8 cellular contexts compared by ENCODE assay signal in genomic region chr17:16442141-16442540, GRCh38. TPM values are rescaled to one million over a fixed set of nuclear protein-coding genes. Genes with fewer than 3 reads are reported as not detected.
DNase-seq lines count a peak whose midpoint lies in the region; ATAC-seq, FAIRE-seq and TF ChIP-seq lines count a peak whose summit lies in the region.

No MANE protein-coding gene starts in this region.

- H4K20me1 ChIP-seq in K562 (replicated peaks; ENCODE audit: control insufficient read depth, insufficient read depth, low read length) = peaks cover 53% of the 10 kb centered on the region

- peak overlapping the region; percentile 99 for H3K4me2 ChIP-seq in K562 (ENCODE audit: insufficient read depth, low read length)

- no peak for FAIRE-seq in K562 (lab: Jason Lieb, UNC)

- H3K9me3 ChIP-seq in K562 (replicated peaks; ENCODE audit: control insufficient read depth, insufficient read depth, low read depth, low read length) (no peaks in the 10 kb centered on the region), prostate gland (no peaks in the 10 kb centered on the region)

- WGBS in K562 (ENCODE audit: insufficient coverage, low coverage, missing lambda C conversion rate) = 13% methylated on average over 1 of the region's 1 CpG
- WGBS in prostate gland = 88% methylated on average over 1 of the region's 1 CpG

- peak overlapping the region; percentile 88 to 98 for H3K9ac ChIP-seq in K562 (ENCODE audit: insufficient read depth in 1 of 2, low read depth in 2 of 2, low read length in 2 of 2)

- CTCF ChIA-PET in activated CD4-positive, alpha-beta T cell treated with anti-CD3 and anti-CD28 coated beads for 36 hours (lab: Charles Lee) = interaction anchor here (1.0 to 2.6 kb wide), 9 partner anchors 11 to 94 kb away, joined by 3 to 12 read pairs (median 3); partner anchors contain the start of gene CENPV
- CTCF ChIA-PET in K562 (lab: Yijun Ruan, JAX; ENCODE audit: low intra/inter-chr PET ratio) = no interaction called here

- peaks cover 53% of the 10 kb centered on the region for H3K4me1 Mint-ChIP-seq in activated CD4-positive, alpha-beta T cell treated with anti-CD3 and anti-CD28 coated beads for 36 hours
- peaks cover 40% of the 10 kb centered on the region for H3K4me1 Mint-ChIP-seq in progenitor cell of endocrine pancreas (ENCODE audit: low read depth)

- H3K27ac ChIP-seq in K562 (ENCODE audit: extremely low read depth, low read depth, low read length) = peak overlapping the region; percentile 91
- no peak overlapping the region for H3K27ac ChIP-seq in prostate gland

- no peak overlapping the region for H2AFZ ChIP-seq in K562 (ENCODE audit: low read depth, low read length)

- POLR2A ChIA-PET in activated CD4-positive, alpha-beta T cell treated with anti-CD3 and anti-CD28 coated beads for 36 hours (lab: Charles Lee) = interaction anchor here (0.7 kb wide), 1 partner anchor 10 kb away, joined by 4 read pairs; no protein-coding TSS in a partner anchor
- POLR2A ChIA-PET in K562 (lab: Yijun Ruan, JAX) = interaction anchor here (0.5 to 5.5 kb wide), 6 partner anchors 9 to 225 kb away, joined by 3 to 39 read pairs (median 4); partner anchors contain the start of genes PIGL and UBB

- H3K79me2 ChIP-seq in K562 (ENCODE audit: control insufficient read depth, insufficient read depth, low read length) = peaks cover 71% of the 10 kb centered on the region

- H3K4me3 Mint-ChIP-seq in activated CD4-positive, alpha-beta T cell treated with anti-CD3 and anti-CD28 coated beads for 36 hours = peak overlapping the region; percentile 99
- peak overlapping the region; percentile 55 for H3K4me3 Mint-ChIP-seq in progenitor cell of endocrine pancreas (ENCODE audit: low read depth)

- no peaks in the 10 kb centered on the region for H3K27me3 Mint-ChIP-seq in activated CD4-positive, alpha-beta T cell treated with anti-CD3 and anti-CD28 coated beads for 36 hours
- H3K27me3 Mint-ChIP-seq in progenitor cell of endocrine pancreas = no peaks in the 10 kb centered on the region

- H3K27me3 ChIP-seq in K562 (ENCODE audit: control insufficient read depth in 2 of 2, insufficient read depth in 2 of 2, low read length in 2 of 2) (no peaks in the 10 kb centered on the region), prostate gland (replicated peaks; ENCODE audit: insufficient read depth) (no peaks in the 10 kb centered on the region)

- ATAC-seq in activated CD4-positive, alpha-beta T cell treated with anti-CD3 and anti-CD28 coated beads for 36 hours = no peak
- ATAC-seq in K562 (peak; percentile 1; the same call in 1 of the 3 replicates), esophagus mucosa (no peak), GM21526 (IDR thresholded peaks at IDR 0.05; ENCODE audit: low FRiP score, unreplicated experiment) (no peak)

- intact Hi-C loops in activated CD4-positive, alpha-beta T cell treated with anti-CD3 and anti-CD28 coated beads for 36 hours (cut with DNase I, micrococcal nuclease) = no loop called here
- intact Hi-C loops in K562 (cut with micrococcal nuclease) (no loop called here), prostate gland (cut with DNase I) (no loop called here)

- H3K4me1 ChIP-seq in K562 (replicated peaks in 1 of 2; ENCODE audit: control insufficient read depth in 2 of 2, insufficient read depth in 2 of 2, low read length in 2 of 2) = peaks cover 22 to 31% of the 10 kb centered on the region in 2 experiments
- H3K4me1 ChIP-seq in prostate gland (replicated peaks) = peaks cover 4% of the 10 kb centered on the region

- in situ Hi-C loops in K562 (cut with MboI) = no loop called here

- peaks cover 76% of the 10 kb centered on the region for H3K36me3 Mint-ChIP-seq in activated CD4-positive, alpha-beta T cell treated with anti-CD3 and anti-CD28 coated beads for 36 hours (ENCODE audit: low read depth)
- H3K36me3 Mint-ChIP-seq in progenitor cell of endocrine pancreas (ENCODE audit: insufficient read depth) = peaks cover 17% of the 10 kb centered on the region

- no peak for DNase-seq in activated CD4-positive, alpha-beta T cell treated with anti-CD3 and anti-CD28 coated beads for 36 hours
- DNase-seq in activated CD4-positive, alpha-beta T cell treated with anti-CD3 and anti-CD28 coated beads for 1 hour = no peak
- peak; percentile 60 for DNase-seq in NOMO-1 treated with dmso at 0.1 percent for 144 hours (lab: John Stamatoyannopoulos, UW; ENCODE audit: unreplicated experiment)
- no peak for DNase-seq in K562 (ENCODE audit: extremely low read depth in 1 of 4, low spot score in 3 of 4)
- DNase-seq in progenitor cell of endocrine pancreas (ENCODE audit: low spot score, unreplicated experiment) = no peak
- no peak for DNase-seq in prostate gland (ENCODE audit: low spot score)

- TF ChIP-seq POLR2A in K562 (conservative IDR thresholded peaks at IDR 0.05) (no peak), prostate gland (IDR thresholded peaks at IDR 0.05) (no peak)

- peaks cover 10% of the 10 kb centered on the region for H3K9me1 ChIP-seq in K562 (ENCODE audit: control insufficient read depth, insufficient read depth, low read length)

- H3K36me3 ChIP-seq in K562 (ENCODE audit: control insufficient read depth, insufficient read depth, low read length) = peaks cover 72% of the 10 kb centered on the region
- H3K36me3 ChIP-seq in prostate gland = peaks cover 3 to 4% of the 10 kb centered on the region in 2 donors

- no peaks in the 10 kb centered on the region for H3K9me3 Mint-ChIP-seq in activated CD4-positive, alpha-beta T cell treated with anti-CD3 and anti-CD28 coated beads for 36 hours (ENCODE audit: low read depth)
- no peaks in the 10 kb centered on the region for H3K9me3 Mint-ChIP-seq in progenitor cell of endocrine pancreas (ENCODE audit: low read depth)

- H3K27ac Mint-ChIP-seq in activated CD4-positive, alpha-beta T cell treated with anti-CD3 and anti-CD28 coated beads for 36 hours = peak overlapping the region; percentile 99
- H3K27ac Mint-ChIP-seq in progenitor cell of endocrine pancreas = peak overlapping the region; percentile 86

- TF ChIP-seq CTCF in K562 (IDR thresholded peaks at IDR 0.05 in 2 of 3, conservative IDR thresholded peaks at IDR 0.05 in 1 of 3; ENCODE audit: insufficient read depth in 2 of 3, low read depth in 1 of 3, low read length in 3 of 3) (no peak), progenitor cell of endocrine pancreas (IDR thresholded peaks at IDR 0.05; ENCODE audit: unreplicated experiment) (no peak), prostate gland (IDR thresholded peaks at IDR 0.05) (no peak)

- no TSS peak for BruUV-seq in K562 (replicated peaks; lab: Mats Ljungman, UMichigan)

- TF ChIP-seq RAD21 in K562 (CRISPR knock-in tag; conservative IDR thresholded peaks at IDR 0.05 in 1 of 2, IDR thresholded peaks at IDR 0.05 in 1 of 2) = no peak

- TF ChIP-seq EP300 in K562 (IDR thresholded peaks at IDR 0.05; ENCODE audit: low read length) = no peak

- H3K4me3 ChIP-seq in K562 (peak overlapping the region; percentile 99), prostate gland (no peak overlapping the region)

RNA-seq across cellular contexts. Expression of gene TRPV2, which starts 26.8 kb away (rescaled TPM):
- 10 to 100 TPM; 24.3 to 35.6 TPM for total RNA-seq in activated CD4-positive, alpha-beta T cell treated with anti-CD3 and anti-CD28 coated beads for 36 hours
- 66.3 and 211 TPM in 2 replicates for total RNA-seq in K562 (2011; cell fraction: chromatin; rRNA removed; ENCODE audit: low replicate concordance)
- total RNA-seq in K562 (2011; cell fraction: nucleolus; rRNA removed) = 185 and 234 TPM in 2 replicates
- total RNA-seq in K562 (2011; cell fraction: nucleoplasm; rRNA removed) = 108 and 114 TPM in 2 replicates
- 43.5 and 51.6 TPM in 2 replicates for total RNA-seq in K562 (2014; rRNA removed)
- total RNA-seq in K562 (2014; rRNA removed; fragmentation: Illumina TruSeq; extraction: Trizol) = 24.1 and 30.3 TPM in 2 replicates
- 28.6 and 31.9 TPM in 2 replicates for total RNA-seq in K562 (2015; rRNA removed; fragmentation: Illumina TruSeq; extraction: Trizol)
- 93.6 and 97.5 TPM in 2 replicates for total RNA-seq in K562 (2021)
- 37.5 and 60.1 TPM in 2 replicates for polyA plus RNA-seq in K562 (2011; rRNA removed)
- 43.3 and 57.1 TPM in 2 replicates for polyA plus RNA-seq in K562 (2011; cell fraction: cytosol; rRNA removed)
- 61.7 and 85.4 TPM in 2 replicates for polyA plus RNA-seq in K562 (2011; cell fraction: nucleus; rRNA removed)
- polyA plus RNA-seq in K562 (2012) = 83.6 and 173 TPM in 2 replicates
- 29.6 and 39.7 TPM in 2 replicates for polyA plus RNA-seq in K562 (2014; fragmentation: Illumina TruSeq; extraction: Trizol)
- polyA plus RNA-seq in K562 (2014; fragmentation: Nextera tagmentation; extraction: Ambion mirVana) = 10 to 100 TPM in 1 of 2 experiments, 1 to 10 TPM in 1; 10.0 to 15.6 TPM
- 33.7 and 42.0 TPM in 2 replicates for polyA plus RNA-seq in K562 (2014; rRNA removed)
- polyA minus RNA-seq in K562 (2011; rRNA and poly(A)+ RNA removed) = 43.0 and 43.3 TPM in 2 replicates
- polyA minus RNA-seq in K562 (2011; cell fraction: cytosol; rRNA and poly(A)+ RNA removed) = 86.4 and 94.1 TPM in 2 replicates
- 27.1 and 30.0 TPM in 2 replicates for polyA minus RNA-seq in K562 (2011; cell fraction: nucleus; rRNA and poly(A)+ RNA removed)
- total RNA-seq in progenitor cell of endocrine pancreas = 1.3 and 2.1 TPM in 2 replicates
- total RNA-seq in esophagus mucosa = 2.7 TPM
- total RNA-seq in prostate gland = 10 to 100 TPM in 1 of 2 donors, 1 to 10 TPM in 1; 7.1 to 11.0 TPM

RNA-seq across cellular contexts. Expression of gene LRRC75A, which starts 49.9 kb away (rescaled TPM):
- 1 to 10 TPM; 1.1 to 1.2 TPM for total RNA-seq in activated CD4-positive, alpha-beta T cell treated with anti-CD3 and anti-CD28 coated beads for 36 hours
- total RNA-seq in K562 (2011; cell fraction: chromatin; rRNA removed; ENCODE audit: low replicate concordance) = 0.18 and 0.30 TPM in 2 replicates
- 0.13 and 0.33 TPM in 2 replicates for total RNA-seq in K562 (2011; cell fraction: nucleolus; rRNA removed)
- total RNA-seq in K562 (2011; cell fraction: nucleoplasm; rRNA removed) = 0.23 and 0.29 TPM in 2 replicates
- total RNA-seq in K562 (2014; rRNA removed) (not detected in 2 replicates), K562 (2014; rRNA removed; fragmentation: Illumina TruSeq; extraction: Trizol) (not detected in 2 replicates), K562 (2015; rRNA removed; fragmentation: Illumina TruSeq; extraction: Trizol) (not detected in 2 replicates), K562 (2021) (0.04 TPM in 1 of 2 replicates, not detected in the other), progenitor cell of endocrine pancreas (8.5 and 9.7 TPM in 2 replicates), esophagus mucosa (0.08 TPM), prostate gland (10 to 100 TPM in 1 of 2 donors, 1 to 10 TPM in 1; 5.2 to 25.8 TPM)
- polyA plus RNA-seq in K562 (2011; rRNA removed) (0.05 and 0.07 TPM in 2 replicates), K562 (2014; fragmentation: Illumina TruSeq; extraction: Trizol) (not detected in 2 replicates), K562 (2014; fragmentation: Nextera tagmentation; extraction: Ambion mirVana) (under 1 TPM; 0.08 to 0.34 TPM), K562 (2014; rRNA removed) (0.05 TPM in 1 of 2 replicates, not detected in the other)
- polyA plus RNA-seq in K562 (2011; cell fraction: cytosol; rRNA removed) = not detected in 2 replicates
- polyA plus RNA-seq in K562 (2011; cell fraction: nucleus; rRNA removed) = 0.03 and 0.07 TPM in 2 replicates
- 0.61 and 0.75 TPM in 2 replicates for polyA plus RNA-seq in K562 (2012)
- polyA minus RNA-seq in K562 (2011; rRNA and poly(A)+ RNA removed) = not detected in 2 replicates
- not detected in 2 replicates for polyA minus RNA-seq in K562 (2011; cell fraction: cytosol; rRNA and poly(A)+ RNA removed)
- polyA minus RNA-seq in K562 (2011; cell fraction: nucleus; rRNA and poly(A)+ RNA removed) = 0.11 and 0.13 TPM in 2 replicates
